Comparison of ENCODE assay signal across 18 cellular contexts in the genomic region with DNA sequence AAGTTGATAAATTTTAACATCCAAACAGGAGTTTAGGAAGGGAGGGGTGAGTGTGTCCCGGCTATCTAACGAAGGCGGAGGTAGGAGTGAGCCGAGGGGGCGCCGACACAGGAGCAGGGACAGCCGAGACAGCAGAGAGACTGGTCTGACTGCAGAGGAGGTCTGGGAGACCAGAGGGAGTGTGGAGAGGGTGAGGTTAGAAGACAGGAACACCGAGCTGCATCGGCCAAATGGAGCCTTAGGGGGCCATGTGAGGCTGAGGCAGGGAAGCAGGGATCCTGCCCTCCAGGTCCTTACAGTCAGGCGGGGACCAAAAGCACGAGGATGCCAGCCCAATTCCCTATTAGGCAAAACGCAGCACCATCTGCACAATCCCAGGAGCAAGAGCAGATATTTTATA.
DNase-seq lines count a peak whose midpoint lies in the region; FAIRE-seq and TF ChIP-seq lines count a peak whose summit lies in the region.
"Had no signal": no experiment of that assay in that cellular context is flagged by ENCODE, and none has a peak within 500 bp of the region (broad histone marks: within the 10 kb centered on the region; RNA-seq: fewer than 3 reads in every experiment).

No MANE protein-coding gene starts in this region.

- H3K36me3 ChIP-seq in Peyer's patch: peaks cover 0 to 3% (median 0%) of the 10 kb centered on the region in 3 donors
- H3K36me3 ChIP-seq: MG63 had no signal

- H3K4me1 ChIP-seq in Peyer's patch: no peaks in the 10 kb centered on the region

- no peaks in the 10 kb centered on the region for H3K9me3 Mint-ChIP-seq in osteocyte (ENCODE audit: unreplicated experiment)

- H3K4me1 Mint-ChIP-seq in osteocyte (ENCODE audit: unreplicated experiment): peaks cover 4% of the 10 kb centered on the region

- TF ChIP-seq CTCF in Peyer's patch (IDR thresholded peaks at IDR 0.05) (no peak), coronary artery (IDR thresholded peaks at IDR 0.05) (no peak), osteocyte (IDR thresholded peaks at IDR 0.05) (no peak), GM10266 (IDR thresholded peaks at IDR 0.05; ENCODE audit: control insufficient read depth, insufficient read depth, low read depth, missing control alignments) (no peak)

- peaks cover 3% of the 10 kb centered on the region for H3K36me3 Mint-ChIP-seq in osteocyte (ENCODE audit: unreplicated experiment)

- H3K4me3 Mint-ChIP-seq in osteocyte (ENCODE audit: unreplicated experiment): no peak overlapping the region

- no peak overlapping the region for H3K27ac ChIP-seq in Peyer's patch
- H3K27ac ChIP-seq in coronary artery: no peak overlapping the region
- H3K27ac ChIP-seq: C4-2B had no signal

- TF ChIP-seq POLR2A in Peyer's patch (IDR thresholded peaks at IDR 0.05): no peak

- H3K27me3 ChIP-seq in Peyer's patch: no peaks in the 10 kb centered on the region
- H3K27me3 ChIP-seq: MG63 had no signal

- no peaks in the 10 kb centered on the region for H3K9me3 ChIP-seq in Peyer's patch
- H3K9me3 ChIP-seq: MG63 had no signal

- H3K27me3 Mint-ChIP-seq in osteocyte (ENCODE audit: unreplicated experiment): no peaks in the 10 kb centered on the region

- H3K4me3 ChIP-seq in Peyer's patch (no peak overlapping the region), coronary artery (no peak overlapping the region)
- H3K4me3 ChIP-seq: MG63 had no signal

- H3K27ac Mint-ChIP-seq in osteocyte (ENCODE audit: unreplicated experiment): no peak overlapping the region

- no peak for FAIRE-seq in frontal cortex (lab: Jason Lieb, UNC)

- peak; percentile 10 for DNase-seq in D341Med (ENCODE audit: low spot score)
- peak in 2 of 3 donors; percentile 21 to 24 for DNase-seq in Peyer's patch
- peak; percentile 50 for DNase-seq in coronary artery (ENCODE audit: low spot score)
- DNase-seq in osteocyte (ENCODE audit: extremely low spot score, unreplicated experiment): peak; percentile 78
- no peak for DNase-seq in frontal cortex (ENCODE audit: low spot score in 2 of 2)
- DNase-seq in NCI-H1048 (lab: John Stamatoyannopoulos, UW): no peak
- no peak for DNase-seq in GM10266 (ENCODE audit: extremely low spot score)
- DNase-seq: DMS153, EL, HCEC 1CT, IMR-90, Karpas-422, MG63, NCI-H1105, NCI-H1694, NCI-H526 treated with DMSO at 0.1 percent for 48 hours, SIG-M5 had no signal

Comparison
In these comparisons a context has a peak if more than half of its experiments do, and no peak if none do; other contexts are left out.
1. DNase-seq: peak in D341Med (single experiment), Peyer's patch (2 of 3), coronary artery (single experiment) and osteocyte (single experiment); none in frontal cortex (0 of 2), NCI-H1048 (single experiment) and GM10266 (single experiment).